ENCODE assay signal across 8 cellular contexts in the genomic region with DNA sequence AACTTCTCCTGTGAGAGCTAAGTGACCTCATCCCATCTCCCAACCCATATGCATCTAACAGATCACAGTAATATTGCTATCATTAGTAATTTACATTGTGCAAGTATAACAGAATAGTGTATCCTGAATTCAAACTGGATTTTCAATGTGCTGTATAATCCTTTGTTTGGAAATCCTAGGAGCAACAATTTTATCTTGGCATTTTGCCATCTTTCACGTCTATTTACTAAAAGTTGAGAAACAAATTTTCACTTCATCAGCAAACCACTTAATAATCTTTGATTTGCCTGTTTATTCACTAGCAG. TPM values are rescaled to one million over a fixed set of nuclear protein-coding genes. Genes with fewer than 3 reads are reported as not detected.
DNase-seq lines count a peak whose midpoint lies in the region; ATAC-seq and TF ChIP-seq lines count a peak whose summit lies in the region.

No MANE protein-coding gene starts in this region.

- peak overlapping the region; percentile 78 for H3K27ac Mint-ChIP-seq in activated T-cell treated with anti-CD3 and anti-CD28 coated beads, Interleukin-2, amount 50 U/mL, for 72 hours
- H3K27ac Mint-ChIP-seq in stimulated activated naive CD8-positive, alpha-beta T cell treated with anti-CD3 and anti-CD28 coated beads, Interleukin-15, amount 100 ng/mL, for 72 hours = no peak overlapping the region
- H3K27ac Mint-ChIP-seq in CD14-positive monocyte = no peak overlapping the region

- H3K9me3 Mint-ChIP-seq in activated T-cell treated with anti-CD3 and anti-CD28 coated beads, Interleukin-2, amount 50 U/mL, for 72 hours = no peaks in the 10 kb centered on the region
- no peaks in the 10 kb centered on the region for H3K9me3 Mint-ChIP-seq in stimulated activated naive CD8-positive, alpha-beta T cell treated with anti-CD3 and anti-CD28 coated beads, Interleukin-15, amount 100 ng/mL, for 72 hours
- H3K9me3 Mint-ChIP-seq in CD14-positive monocyte = no peaks in the 10 kb centered on the region

- TF ChIP-seq POLR2A in Peyer's patch (IDR thresholded peaks at IDR 0.05) = no peak

- peaks cover 59% of the 10 kb centered on the region for H3K4me1 Mint-ChIP-seq in activated T-cell treated with anti-CD3 and anti-CD28 coated beads, Interleukin-2, amount 50 U/mL, for 72 hours (ENCODE audit: low read depth)
- H3K4me1 Mint-ChIP-seq in stimulated activated naive CD8-positive, alpha-beta T cell treated with anti-CD3 and anti-CD28 coated beads, Interleukin-15, amount 100 ng/mL, for 72 hours = peaks cover 50% of the 10 kb centered on the region
- H3K4me1 Mint-ChIP-seq in CD14-positive monocyte = peaks cover 71% of the 10 kb centered on the region

- H3K9ac ChIP-seq in fibroblast of lung (ENCODE audit: insufficient read depth, low read length) = no peak overlapping the region

- no peaks in the 10 kb centered on the region for H3K27me3 Mint-ChIP-seq in activated T-cell treated with anti-CD3 and anti-CD28 coated beads, Interleukin-2, amount 50 U/mL, for 72 hours (ENCODE audit: low read depth)
- H3K27me3 Mint-ChIP-seq in stimulated activated naive CD8-positive, alpha-beta T cell treated with anti-CD3 and anti-CD28 coated beads, Interleukin-15, amount 100 ng/mL, for 72 hours = no peaks in the 10 kb centered on the region
- H3K27me3 Mint-ChIP-seq in CD14-positive monocyte (ENCODE audit: low read depth in 3 of 3) = peaks cover 0 to 3% (median 1%) of the 10 kb centered on the region in 3 donors

- intact Hi-C loops in CD14-positive monocyte (cut with micrococcal nuclease) = no loop called here

- H4K20me1 ChIP-seq in fibroblast of lung (ENCODE audit: control insufficient read depth, extremely low read depth, insufficient read depth, low read length) = no peaks in the 10 kb centered on the region

- ATAC-seq in activated T-cell treated with anti-CD3 and anti-CD28 coated beads, Interleukin-2, amount 50 U/mL, for 72 hours (replicated peaks in 1 of 2) = no peak
- no peak for ATAC-seq in stimulated activated naive CD8-positive, alpha-beta T cell treated with anti-CD3 and anti-CD28 coated beads, Interleukin-15, amount 100 ng/mL, for 72 hours
- no peak for ATAC-seq in GM18517 (IDR thresholded peaks at IDR 0.05; ENCODE audit: unreplicated experiment)

- H3K4me3 Mint-ChIP-seq in activated T-cell treated with anti-CD3 and anti-CD28 coated beads, Interleukin-2, amount 50 U/mL, for 72 hours = peak overlapping the region; percentile 92 to 94
- peak overlapping the region; percentile 46 to 90 for H3K4me3 Mint-ChIP-seq in stimulated activated naive CD8-positive, alpha-beta T cell treated with anti-CD3 and anti-CD28 coated beads, Interleukin-15, amount 100 ng/mL, for 72 hours
- no peak overlapping the region for H3K4me3 Mint-ChIP-seq in CD14-positive monocyte

- H3K4me3 ChIP-seq in Peyer's patch (no peak overlapping the region), fibroblast of lung (replicated peaks in 1 of 4; ENCODE audit: control extremely low read depth in 1 of 4, insufficient read depth in 1 of 4, low read depth in 3 of 4, low read length in 4 of 4) (peak overlapping the region in 3 of 4 experiments; percentile 72 to 88 (median 81))

- peaks cover 81% of the 10 kb centered on the region for H3K79me2 ChIP-seq in fibroblast of lung (ENCODE audit: control insufficient read depth, insufficient read depth, low read length)

- peak overlapping the region; percentile 88 for H3K4me2 ChIP-seq in fibroblast of lung (ENCODE audit: extremely low read depth, insufficient read depth, low read length)

- no peaks in the 10 kb centered on the region for H3K36me3 ChIP-seq in Peyer's patch
- no peaks in the 10 kb centered on the region for H3K36me3 ChIP-seq in fibroblast of lung (ENCODE audit: control insufficient read depth, insufficient read depth, low read length)

- peak overlapping the region; percentile 15 to 99 (median 21) for H3K27ac ChIP-seq in Peyer's patch
- H3K27ac ChIP-seq in fibroblast of lung (ENCODE audit: insufficient read depth, low read length) = peak overlapping the region; percentile 95

- DNase-seq in activated T-cell treated with anti-CD3 and anti-CD28 coated beads, Interleukin-2, amount 50 U/mL, for 72 hours = no peak
- DNase-seq in activated T-cell treated with anti-CD3 and anti-CD28 coated beads, Interleukin-2, amount 50 U/mL, for 48 hours = no peak
- no peak for DNase-seq in Peyer's patch
- DNase-seq in fibroblast of lung (ENCODE audit: low read depth in 2 of 2) = peak; percentile 30 to 44
- DNase-seq in stimulated activated naive CD8-positive, alpha-beta T cell treated with anti-CD3 and anti-CD28 coated beads, Interleukin-15, amount 100 ng/mL, for 72 hours = no peak
- DNase-seq in SK-N-DZ (ENCODE audit: low spot score) = no peak
- no peak for DNase-seq in CD14-positive monocyte (ENCODE audit: low spot score)

- H3K4me1 ChIP-seq in Peyer's patch (peaks cover 0 to 17% (median 6%) of the 10 kb centered on the region in 4 donors), fibroblast of lung (ENCODE audit: control insufficient read depth, extremely low read depth, insufficient read depth, low read length) (peaks cover 14% of the 10 kb centered on the region)

- H3K27me3 ChIP-seq in Peyer's patch (no peaks in the 10 kb centered on the region), fibroblast of lung (ENCODE audit: control insufficient read depth, insufficient read depth, low read length) (no peaks in the 10 kb centered on the region)

- H3K9me3 ChIP-seq in Peyer's patch (no peaks in the 10 kb centered on the region), fibroblast of lung (ENCODE audit: control insufficient read depth, insufficient read depth, low read depth, low read length) (no peaks in the 10 kb centered on the region)

- H2AFZ ChIP-seq in fibroblast of lung (ENCODE audit: low read length) = no peak overlapping the region

- peaks cover 4 to 9% of the 10 kb centered on the region in 2 donors for H3K36me3 Mint-ChIP-seq in activated T-cell treated with anti-CD3 and anti-CD28 coated beads, Interleukin-2, amount 50 U/mL, for 72 hours (ENCODE audit: insufficient read depth in 2 of 2)
- H3K36me3 Mint-ChIP-seq in CD14-positive monocyte = peaks cover 0 to 7% of the 10 kb centered on the region in 2 donors

- TF ChIP-seq CTCF in Peyer's patch (IDR thresholded peaks at IDR 0.05) = no peak
- no peak for TF ChIP-seq CTCF in fibroblast of lung (conservative IDR thresholded peaks at IDR 0.05 in 1 of 2, IDR thresholded peaks at IDR 0.05 in 1 of 2; ENCODE audit: low read depth in 1 of 2, low read length in 2 of 2)
- no peak for TF ChIP-seq CTCF in CD14-positive monocyte (IDR thresholded peaks at IDR 0.05)

RNA-seq across cellular contexts. Expression of gene HNRNPLL, which starts 3.8 kb away (rescaled TPM):
- total RNA-seq in activated T-cell treated with anti-CD3 and anti-CD28 coated beads, Interleukin-2, amount 50 U/mL, for 72 hours = 10 to 100 TPM; 63.7 to 80.7 TPM
- total RNA-seq in Peyer's patch = 10 to 100 TPM; 33.3 to 70.1 (median 48.0) TPM
- total RNA-seq in fibroblast of lung = 48.3 and 51.4 TPM in 2 replicates
- 33.0 and 36.4 TPM in 2 replicates for polyA plus RNA-seq in fibroblast of lung
- 39.9 and 42.8 TPM in 2 replicates for polyA plus RNA-seq in fibroblast of lung (2012)
- 2.6 and 7.5 TPM in 2 replicates for polyA minus RNA-seq in fibroblast of lung (ENCODE audit: low replicate concordance)
- polyA plus RNA-seq in SK-N-DZ (2014; cell fraction: cytosol; rRNA removed) = 31.4 and 34.4 TPM in 2 replicates
- 24.5 and 30.3 TPM in 2 replicates for polyA plus RNA-seq in SK-N-DZ (2014; cell fraction: nucleus; rRNA removed)
- polyA plus RNA-seq in CD14-positive monocyte = 10 to 100 TPM; 13.8 to 16.8 TPM

Comparison
In these comparisons a context has a peak if more than half of its experiments do, and no peak if none do; other contexts are left out.
1. DNase-seq: peak in fibroblast of lung (2 of 2); none in activated T-cell treated with anti-CD3 and anti-CD28 coated beads, Interleukin-2, amount 50 U/mL, for 72 hours (0 of 2), activated T-cell treated with anti-CD3 and anti-CD28 coated beads, Interleukin-2, amount 50 U/mL, for 48 hours (0 of 2), Peyer's patch (0 of 3), stimulated activated naive CD8-positive, alpha-beta T cell treated with anti-CD3 and anti-CD28 coated beads, Interleukin-15, amount 100 ng/mL, for 72 hours (0 of 2), SK-N-DZ (single experiment) and CD14-positive monocyte (single experiment).
2. H3K4me3 Mint-ChIP-seq: peak in activated T-cell treated with anti-CD3 and anti-CD28 coated beads, Interleukin-2, amount 50 U/mL, for 72 hours (2 of 2) and stimulated activated naive CD8-positive, alpha-beta T cell treated with anti-CD3 and anti-CD28 coated beads, Interleukin-15, amount 100 ng/mL, for 72 hours (2 of 2); none in CD14-positive monocyte (0 of 2).
3. H3K4me3 ChIP-seq: peak in fibroblast of lung (3 of 4); none in Peyer's patch (0 of 4).